In the genomic region with DNA sequence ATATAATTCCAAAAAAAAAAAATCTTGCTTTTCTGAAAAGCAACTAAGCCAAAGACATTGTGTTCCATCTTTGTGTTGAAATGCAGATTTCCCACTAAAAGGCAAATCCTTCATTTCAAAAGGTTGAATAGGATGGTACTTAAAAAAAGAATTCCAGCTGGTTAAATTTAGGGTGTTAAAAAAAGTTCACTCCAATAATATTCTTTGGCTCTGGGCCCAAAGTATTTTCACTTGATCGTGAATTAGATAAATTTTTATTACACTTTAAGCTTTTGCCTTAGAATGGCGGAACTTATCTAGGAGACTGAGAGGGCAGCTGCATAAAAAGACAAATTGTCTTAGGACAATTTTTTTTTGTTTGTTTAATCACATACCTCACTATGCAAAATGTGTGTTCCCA, we compare ENCODE assay signal across 20 cellular contexts.
"Had no signal": no experiment of that assay in that cellular context is flagged by ENCODE, and none has a peak within 500 bp of the region (broad histone marks: within the 10 kb centered on the region; RNA-seq: fewer than 3 reads in every experiment).

No MANE protein-coding gene starts in this region.

- H3K9me3 Mint-ChIP-seq: immature natural killer cell; naive thymus-derived CD4-positive, alpha-beta T cell; nephron progenitor cell had no signal

- H3K36me3 ChIP-seq: colonic mucosa, heart left ventricle, left ventricle myocardium inferior, lower lobe of right lung, neutrophil, spleen had no signal

- H3K27ac ChIP-seq: colonic mucosa, foreskin keratinocyte, heart left ventricle, left ventricle myocardium inferior, lower lobe of right lung, neutrophil had no signal

- H3K4me3 ChIP-seq: colonic mucosa, heart left ventricle, left ventricle myocardium inferior, lower lobe of right lung, spleen had no signal

- H3K36me3 Mint-ChIP-seq: naive thymus-derived CD4-positive, alpha-beta T cell had no signal

- H3K9me3 ChIP-seq: colonic mucosa, heart left ventricle, left ventricle myocardium inferior, lower lobe of right lung, neutrophil, spleen had no signal

- H3K27me3 ChIP-seq: colonic mucosa, foreskin keratinocyte, heart left ventricle, neutrophil, spleen had no signal

- ATAC-seq: foreskin keratinocyte; heart left ventricle; lower lobe of right lung; naive thymus-derived CD4-positive, alpha-beta T cell; sciatic nerve had no signal

- H3K4me1 ChIP-seq: colonic mucosa had no signal

- H3K4me1 Mint-ChIP-seq: immature natural killer cell had no signal

- H3K27ac Mint-ChIP-seq: immature natural killer cell; naive thymus-derived CD4-positive, alpha-beta T cell; nephron progenitor cell had no signal

- H3K4me3 Mint-ChIP-seq: immature natural killer cell; naive thymus-derived CD4-positive, alpha-beta T cell; nephron progenitor cell had no signal

- DNase-seq: dermis blood vessel endothelial cell; foreskin keratinocyte; heart left ventricle; hypothalamus; immature natural killer cell; left ventricle myocardium inferior; lower lobe of right lung; mesenchymal stem cell; naive thymus-derived CD4-positive, alpha-beta T cell; nephron progenitor cell; posterior cingulate gyrus; spleen; stimulated activated CD4-positive, alpha-beta T cell treated with anti-CD3 and anti-CD28 coated beads, Interleukin-15, amount 100 ng/mL, for 24 hours; stimulated activated CD4-positive, alpha-beta T cell treated with anti-CD3 and anti-CD28 coated beads, Interleukin-1b, Interleukin-23, amount 100 ng/mL, for 48 hours; stimulated activated CD4-positive, alpha-beta T cell treated with anti-CD3 and anti-CD28 coated beads, Interleukin-4, amount 100 ng/mL, for 24 hours; stimulated activated naive CD4-positive, alpha-beta T cell; trophoblast cell had no signal
